ENCODE assay signal across 9 cellular contexts in genomic region chr21:42537106-42537742, GRCh38. TPM values are rescaled to one million over a fixed set of nuclear protein-coding genes. Genes with fewer than 3 reads are reported as not detected.
DNase-seq lines count a peak whose midpoint lies in the region; ATAC-seq and TF ChIP-seq lines count a peak whose summit lies in the region.
"Had no signal": no experiment of that assay in that cellular context is flagged by ENCODE, and none has a peak within 500 bp of the region (broad histone marks: within the 10 kb centered on the region; RNA-seq: fewer than 3 reads in every experiment).

No MANE protein-coding gene starts in this region.

- CTCF ChIA-PET in A673 (lab: Charles Lee) (interaction anchor here (0.8 to 1.0 kb wide), 2 partner anchors 226 to 227 kb away, joined by 3 read pairs; no protein-coding TSS in a partner anchor), GM10248 (lab: Yijun Ruan, JAX) (interaction anchor here (0.7 to 6.4 kb wide), 15 partner anchors 11 to 373 kb away, joined by 3 to 45 read pairs (median 4); no protein-coding TSS in a partner anchor), PC-3 (lab: Charles Lee) (interaction anchor here (1.3 kb wide), 1 partner anchor 70 kb away, joined by 5 read pairs; no protein-coding TSS in a partner anchor)

- H4K20me1 ChIP-seq in PC-3 (ENCODE audit: low read length), result no peaks in the 10 kb centered on the region

- no peak overlapping the region for H3K4me3 ChIP-seq in A673 (ENCODE audit: low read depth, low read length, poor library complexity, severe bottlenecking)
- H3K4me3 ChIP-seq in PC-3 (ENCODE audit: low read length), result no peak overlapping the region
- H3K4me3 ChIP-seq in fibroblast of pulmonary artery (replicated peaks; ENCODE audit: low read depth, low read length), result no peak overlapping the region

- intact Hi-C loops in A673 (cut with micrococcal nuclease; ENCODE audit: unreplicated experiment), result loop anchor here (1.0 to 10.0 kb wide), 5 partner anchors 35 to 392 kb away; no protein-coding TSS in a partner anchor
- intact Hi-C loops in PC-3 (cut with micrococcal nuclease), result loop anchor here (2.0 kb wide), 1 partner anchor 70 kb away; no protein-coding TSS in a partner anchor

- H3K9me3 ChIP-seq in A673 (ENCODE audit: low read depth, low read length, poor library complexity, severe bottlenecking), result no peaks in the 10 kb centered on the region
- H3K9me3 ChIP-seq in PC-3 (ENCODE audit: low read length), result no peaks in the 10 kb centered on the region

- no peak overlapping the region for H3K27ac ChIP-seq in A673 (ENCODE audit: low read depth, low read length, poor library complexity, severe bottlenecking)
- H3K27ac ChIP-seq in PC-3 (ENCODE audit: low read length), result no peak overlapping the region

- TF ChIP-seq CTCF in A673 (conservative IDR thresholded peaks at IDR 0.05; ENCODE audit: low read depth, low read length) (peak; percentile 58), GM10248 (IDR thresholded peaks at IDR 0.05; ENCODE audit: control extremely low read depth, extremely low read depth, low read depth, missing control alignments) (peak; percentile 55), PC-3 (conservative IDR thresholded peaks at IDR 0.05; ENCODE audit: low read depth, low read length) (peak; percentile 54), fibroblast of pulmonary artery (IDR thresholded peaks at IDR 0.05; ENCODE audit: low read length, missing control alignments) (peak; percentile 26)

- H3K9ac ChIP-seq in PC-3 (ENCODE audit: low read length), result no peak overlapping the region

- ATAC-seq in PC-3 (peak; percentile 68), HG02973 (IDR thresholded peaks at IDR 0.05; ENCODE audit: unreplicated experiment) (no peak), GM19328 (IDR thresholded peaks at IDR 0.05; ENCODE audit: unreplicated experiment) (no peak), HG03439 (IDR thresholded peaks at IDR 0.05; ENCODE audit: unreplicated experiment) (no peak)

- no peak overlapping the region for H3K4me2 ChIP-seq in PC-3 (ENCODE audit: low read length)

- POLR2A ChIA-PET in A673 (lab: Charles Lee; ENCODE audit: low non-redundant PET) (no interaction called here), GM10248 (lab: Yijun Ruan, JAX) (no interaction called here), PC-3 (lab: Charles Lee; ENCODE audit: unreplicated experiment) (no interaction called here)

- no peaks in the 10 kb centered on the region for H3F3A ChIP-seq in PC-3 (ENCODE audit: low read length, unreplicated experiment)

- H3K4me1 ChIP-seq in A673 (ENCODE audit: insufficient read depth, low read length, poor library complexity, severe bottlenecking) (peaks cover 29% of the 10 kb centered on the region), PC-3 (ENCODE audit: insufficient read depth, low read length) (no peaks in the 10 kb centered on the region)

- H3K9me2 ChIP-seq in PC-3 (replicated peaks; ENCODE audit: low read length), result no peaks in the 10 kb centered on the region

- peak; percentile 53 for DNase-seq in A673 (ENCODE audit: low spot score)
- no peak for DNase-seq in GM10248 (ENCODE audit: extremely low spot score)
- DNase-seq in PC-3, result peak; percentile 22
- peak; percentile 16 for DNase-seq in fibroblast of pulmonary artery (ENCODE audit: low read depth)
- no peak for DNase-seq in HPDE6-E6E7 (ENCODE audit: extremely low spot score)

- H2AFZ ChIP-seq in PC-3 (ENCODE audit: low read length), result no peak overlapping the region

- BruUV-seq in A673 (replicated peaks; lab: Mats Ljungman, UMichigan), result no TSS peak
- BruUV-seq in PC-3 (replicated peaks; lab: Mats Ljungman, UMichigan), result no TSS peak

- H3K79me2 ChIP-seq in PC-3 (ENCODE audit: low read length), result no peaks in the 10 kb centered on the region

- H3K36me3 ChIP-seq in A673 (ENCODE audit: insufficient read depth, low read length, poor library complexity, severe bottlenecking) (no peaks in the 10 kb centered on the region), PC-3 (ENCODE audit: low read depth, low read length) (peaks cover 8% of the 10 kb centered on the region; the same call in 1 of the 2 replicates)

- no peaks in the 10 kb centered on the region for H3K27me3 ChIP-seq in A673 (replicated peaks; ENCODE audit: insufficient read depth, low read depth, low read length, poor library complexity)
- H3K27me3 ChIP-seq in PC-3 (ENCODE audit: low read length), result no peaks in the 10 kb centered on the region

RNA-seq across cellular contexts. Expression of gene SLC37A1, which starts 23.6 kb away (rescaled TPM):
- total RNA-seq in A673 (2021) (11.2 and 11.9 TPM in 2 replicates), PC-3 (2014; rRNA removed) (34.2 and 38.3 TPM in 2 replicates)

RNA-seq across cellular contexts. Expression of gene RSPH1, which starts 41.2 kb away (rescaled TPM):
- 0.45 and 1.0 TPM in 2 replicates for total RNA-seq in A673 (2021)
- 0.51 and 0.98 TPM in 2 replicates for total RNA-seq in PC-3 (2014; rRNA removed)
- total RNA-seq: skeletal muscle tissue had no signal

Comparison
In these comparisons a context has a peak if more than half of its experiments do, and no peak if none do; other contexts are left out.
1. DNase-seq: peak in A673 (single experiment), PC-3 (single experiment) and fibroblast of pulmonary artery (single experiment); none in GM10248 (single experiment) and HPDE6-E6E7 (single experiment).
2. Peak in every context shown above with its lines, with median percentiles within 50 percentile points of each other: CTCF ChIP-seq.